8 cellular contexts compared by ENCODE assay signal in the genomic region with DNA sequence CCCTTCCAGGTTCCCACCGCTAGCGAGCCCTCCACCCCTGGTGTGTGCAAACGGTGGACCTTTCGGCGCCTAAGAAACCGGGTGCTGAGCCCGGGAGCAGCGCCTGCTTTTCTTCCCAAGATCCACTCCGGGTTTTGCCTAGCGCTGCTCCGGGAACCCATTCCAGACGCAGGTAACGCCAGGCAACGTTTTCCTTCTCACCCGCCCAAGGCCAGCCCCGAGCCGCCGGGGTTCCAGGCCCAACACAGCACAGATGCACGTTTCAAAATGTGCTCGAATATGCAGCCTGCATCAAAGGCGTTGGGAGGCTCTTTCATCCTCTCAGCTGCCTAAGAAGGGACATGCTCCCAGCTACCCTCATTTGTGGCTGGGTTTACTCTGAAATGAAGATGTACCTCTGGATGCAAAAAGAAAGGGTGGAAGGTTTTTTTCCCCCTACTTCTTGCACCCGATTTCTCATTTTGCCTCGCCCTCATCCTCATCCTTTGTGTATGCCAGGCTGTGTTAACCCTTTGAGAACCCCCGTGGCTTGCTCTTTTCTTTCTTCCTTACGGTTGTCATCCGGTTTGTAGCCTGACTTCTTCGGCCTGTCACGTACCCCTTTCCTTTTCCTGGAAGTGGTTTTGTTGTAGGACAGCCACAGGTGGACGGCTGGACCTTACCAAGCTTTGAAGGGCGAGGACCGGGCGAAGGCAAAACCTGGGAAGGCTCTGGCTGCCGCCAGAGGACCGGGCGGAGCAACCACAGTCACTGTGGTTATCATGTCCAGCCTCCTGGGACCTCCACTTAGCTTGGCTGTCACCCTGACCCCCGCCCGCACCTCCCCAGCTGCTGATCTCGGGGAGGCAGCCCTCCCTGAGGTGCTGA.
DNase-seq lines count a peak whose midpoint lies in the region; ATAC-seq and TF ChIP-seq lines count a peak whose summit lies in the region.

No MANE protein-coding gene starts in this region.

- H3K4me3 ChIP-seq in AG09309 (ENCODE audit: control insufficient read depth, low read depth, low read length) = peak overlapping the region; percentile 38
- H3K4me3 ChIP-seq in left lung = peak overlapping the region; percentile 46 to 50

- no peaks in the 10 kb centered on the region for H3K36me3 ChIP-seq in left lung

- peak; percentile 89 for ATAC-seq in GM19035 (IDR thresholded peaks at IDR 0.05; ENCODE audit: unreplicated experiment)
- ATAC-seq in HG03175 (IDR thresholded peaks at IDR 0.05; ENCODE audit: unreplicated experiment) = peak; percentile 84
- ATAC-seq in left lung = peak; percentile 97

- no peak for TF ChIP-seq CTCF in AG09309 (IDR thresholded peaks at IDR 0.05; ENCODE audit: control insufficient read depth, insufficient read depth, low read depth, low read length, missing control alignments)
- no peak for TF ChIP-seq CTCF in left lung (IDR thresholded peaks at IDR 0.05)

- H3K27ac ChIP-seq in left lung = peak overlapping the region; percentile 49 to 78

- no peaks in the 10 kb centered on the region for H3K9me3 ChIP-seq in left lung

- H3K27me3 ChIP-seq in left lung = no peaks in the 10 kb centered on the region

- intact Hi-C loops in left lung (cut with DNase I) = no loop called here

- H3K4me1 ChIP-seq in left lung = peaks cover 7 to 11% of the 10 kb centered on the region in 2 donors

- peak; percentile 64 for DNase-seq in AG09309 (ENCODE audit: low read depth)
- peak; percentile 91 for DNase-seq in NCI-H2227 (lab: John Stamatoyannopoulos, UW; ENCODE audit: unreplicated experiment)
- DNase-seq in activated CD4-positive, alpha-beta T cell treated with anti-CD3 and anti-CD28 coated beads for 1 hour = peak; percentile 15
- DNase-seq in dermis blood vessel endothelial cell = peak; percentile 94
- DNase-seq in left lung = peak; percentile 84 to 89
- peak; percentile 5 for DNase-seq in stimulated activated CD4-positive, alpha-beta T cell treated with anti-CD3 and anti-CD28 coated beads, Interleukin-2, amount 100 ng/mL, for 4 hours (ENCODE audit: low read depth)

Comparison
In these comparisons a context has a peak if more than half of its experiments do, and no peak if none do; other contexts are left out.
1. Peak in every context shown above with its lines: DNase-seq, ATAC-seq, H3K4me3 ChIP-seq and H3K27ac ChIP-seq.
2. DNase-seq: peak in every context shown above with its lines; median percentile 94 in dermis blood vessel endothelial cell; 91 in NCI-H2227; 86 in left lung; 64 in AG09309; 15 in activated CD4-positive, alpha-beta T cell treated with anti-CD3 and anti-CD28 coated beads for 1 hour; 5 in stimulated activated CD4-positive, alpha-beta T cell treated with anti-CD3 and anti-CD28 coated beads, Interleukin-2, amount 100 ng/mL, for 4 hours.